31 cellular contexts compared by ENCODE assay signal in the genomic region with DNA sequence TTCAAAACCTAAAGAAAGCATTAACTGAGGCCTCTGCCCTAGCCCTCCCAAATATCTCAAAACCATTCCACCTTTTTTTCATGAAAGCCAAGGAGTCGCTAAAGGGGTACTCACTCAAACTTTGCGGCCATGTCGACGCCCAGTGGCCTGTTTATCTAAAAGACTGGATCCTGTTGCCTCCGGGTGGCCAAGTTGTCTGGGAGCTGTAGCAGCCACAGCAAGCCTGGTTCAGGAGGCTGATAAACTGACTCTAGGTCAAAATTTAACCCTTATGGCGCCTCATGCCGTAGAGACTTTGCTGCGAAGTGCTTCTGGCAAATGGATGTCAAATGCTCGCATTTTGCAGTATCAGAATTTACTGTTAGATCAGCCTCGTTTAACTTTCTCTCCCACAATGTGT.
"Had no signal": no experiment of that assay in that cellular context is flagged by ENCODE, and none has a peak within 500 bp of the region (broad histone marks: within the 10 kb centered on the region; RNA-seq: fewer than 3 reads in every experiment).

No MANE protein-coding gene starts in this region.

- H3K27me3 ChIP-seq: adrenal gland, body of pancreas, breast epithelium, MG63 had no signal

- H3K36me3 ChIP-seq: adrenal gland, breast epithelium, MG63 had no signal

- H3K4me2 ChIP-seq: PC-9 had no signal

- ATAC-seq: activated T-cell treated with anti-CD3 and anti-CD28 coated beads, Interleukin-2, amount 50 U/mL, for 4 hours; body of pancreas; Right ventricle myocardium inferior had no signal

- H3K4me1 ChIP-seq: adrenal gland, body of pancreas, breast epithelium had no signal

- H3K4me3 ChIP-seq: adrenal gland, body of pancreas, breast epithelium, MG63, PC-9 had no signal

- H3K27ac ChIP-seq: adrenal gland, body of pancreas, breast epithelium, PC-9, RWPE1 had no signal

- DNase-seq: activated CD4-positive, alpha-beta memory T cell treated with anti-CD3 and anti-CD28 coated beads for 36 hours; activated CD4-positive, alpha-beta T cell treated with anti-CD3 and anti-CD28 coated beads, Interleukin-2, amount 10 ng/mL, durations not matched to agents 24 days and 14 days; activated CD8-positive, alpha-beta memory T cell treated with anti-CD3 and anti-CD28 coated beads, Interleukin-2, amount 50 U/mL, for 4 hours; activated gamma-delta T cell treated with Interleukin-2 at 50 U/mL for 16 hours; activated T-cell treated with anti-CD3 and anti-CD28 coated beads for 4 hours; activated T-cell treated with anti-CD3 and anti-CD28 coated beads, Interleukin-2, amount 50 U/mL, for 4 hours; body of pancreas; caudate nucleus; Kasumi-1; KG1; MG63; NCI-H1048; NCI-H1105 treated with DMSO at 0.1 percent for 48 hours; NCI-H1436; NCI-H1694; NCI-H1930; NCI-H2081 treated with DMSO at 0.1 percent for 48 hours; NCI-H345; NCI-H510A; NCI-H526; NCI-H748 treated with DMSO at 0.1 percent for 48 hours; NK-92 treated with Interleukin-12 subunit alpha and Interleukin-12 subunit beta, amount 100 ng/mL, for 24 hours; PC-9; SIG-M5; SW 1271; T-helper 1 cell; T1000 had no signal

- H3K9me3 ChIP-seq: adrenal gland, body of pancreas, breast epithelium, MG63 had no signal
